8 cellular contexts compared by ENCODE assay signal in the genomic region with DNA sequence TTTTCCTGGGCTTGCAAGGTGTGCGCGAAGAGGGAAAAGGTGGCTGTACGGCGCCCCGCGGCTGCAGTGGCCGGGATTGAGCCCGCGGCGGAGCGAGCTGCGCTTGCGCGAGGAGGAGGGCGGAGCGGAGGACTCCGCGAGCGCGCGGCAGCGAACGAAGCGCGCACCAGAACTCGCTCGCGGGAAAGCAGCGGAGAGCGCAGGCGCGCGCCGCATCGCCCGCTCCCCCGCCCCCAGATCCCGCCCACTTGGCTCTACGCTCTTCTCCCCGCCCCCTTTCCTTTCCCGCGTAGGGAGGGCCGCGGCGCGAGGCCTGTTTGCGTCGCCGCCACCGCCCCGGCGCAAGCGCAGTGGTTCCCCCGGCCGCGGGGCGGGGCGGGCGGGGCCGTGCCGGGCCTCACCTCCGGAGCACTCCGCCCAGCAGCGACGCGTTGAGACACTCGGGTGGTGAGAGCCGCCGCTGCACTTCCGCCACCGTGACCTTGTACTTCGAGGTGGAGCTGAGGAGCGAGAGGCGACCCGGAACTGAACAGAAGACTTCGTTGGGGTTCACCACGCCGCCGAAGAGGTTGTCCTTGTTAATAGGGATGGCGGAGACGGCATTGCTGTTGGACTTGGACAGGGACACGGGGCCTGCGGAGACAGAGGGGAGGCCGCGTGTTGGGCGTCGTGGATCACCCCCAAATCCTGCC. TPM values are rescaled to one million over a fixed set of nuclear protein-coding genes. Genes with fewer than 3 reads are reported as not detected.
A peak's percentile ranks its signal among the peaks of the same experiment; 100 is the strongest.
DNase-seq lines count a peak whose midpoint lies in the region; FAIRE-seq and TF ChIP-seq lines count a peak whose summit lies in the region.

No MANE protein-coding gene starts in this region.

- no peaks in the 10 kb centered on the region for H3K36me3 ChIP-seq in suprapubic skin

- no peaks in the 10 kb centered on the region for H3K9me3 ChIP-seq in suprapubic skin

- WGBS in suprapubic skin, result 5% methylated on average over 22 of the region's 87 CpGs

- no peak for TF ChIP-seq CTCF in suprapubic skin (IDR thresholded peaks at IDR 0.05)

- DNase-seq in GF-D8 (lab: John Stamatoyannopoulos, UW), result peak; percentile 75
- DNase-seq in H54 (ENCODE audit: insufficient read length, low spot score), result peak; percentile 86
- peak; percentile 97 for DNase-seq in LoVo (ENCODE audit: low spot score)
- peak; percentile 93 to 98 for DNase-seq in SHP77 (lab: John Stamatoyannopoulos, UW)
- DNase-seq in activated gamma-delta T cell (lab: John Stamatoyannopoulos, UW), result peak; percentile 69
- peak; percentile 92 for DNase-seq in foreskin melanocyte
- DNase-seq in occipital lobe (lab: John Stamatoyannopoulos, UW), result peak; percentile 70
- DNase-seq in suprapubic skin (ENCODE audit: low spot score in 2 of 2), result peak in 1 of 2 donors; percentile 94

- peak; percentile 94 for FAIRE-seq in H54 (lab: Jason Lieb, UNC)

- peak overlapping the region; percentile 98 for H3K27ac ChIP-seq in suprapubic skin

- no peak for TF ChIP-seq EP300 in suprapubic skin (IDR thresholded peaks at IDR 0.05)

- H3K4me3 ChIP-seq in suprapubic skin, result peak overlapping the region; percentile 50

- peaks cover 71% of the 10 kb centered on the region for H3K4me1 ChIP-seq in suprapubic skin

- H3K27me3 ChIP-seq in suprapubic skin, result peaks cover 40% of the 10 kb centered on the region

- TF ChIP-seq POLR2A in H54 (IDR thresholded peaks at IDR 0.05; ENCODE audit: low read depth, low read length) (peak; percentile 70), suprapubic skin (IDR thresholded peaks at IDR 0.05) (no peak)

RNA-seq across cellular contexts. Expression of gene TFAP2A, which starts 10.6 kb away (rescaled TPM):
- not detected for total RNA-seq in occipital lobe
- 100 to 1,000 TPM in 1 of 4 donors, 10 to 100 TPM in 3; 86.7 to 135 (median 91.9) TPM for total RNA-seq in suprapubic skin

Comparison
In these comparisons a context has a peak if more than half of its experiments do, and no peak if none do; other contexts are left out.
1. RNA of gene TFAP2A, which starts 10.6 kb away (total RNA-seq): 86.7 to 135 TPM in suprapubic skin; not detected in occipital lobe (single experiment); every median in the first group is over 10 times any median in the second.